In genomic region chr10:125076121-125076825, GRCh38 we compare ENCODE assay signal across 1 cellular context.
TF ChIP-seq lines count a peak whose summit lies in the region.

No MANE protein-coding gene starts in this region.

TF ChIP-seq in IMR-90, 13 proteins besides CTCF, POLR2A, EP300 and RAD21 (continued from another document):
- TF ChIP-seq USF2 (IDR thresholded peaks at IDR 0.05; ENCODE audit: low read depth, low read length) (no peak), MAZ (IDR thresholded peaks at IDR 0.05; ENCODE audit: borderline replicate concordance, low read depth, low read length) (no peak), CEBPB (IDR thresholded peaks at IDR 0.05; ENCODE audit: low read depth, low read length) (no peak), NFE2L2 (IDR thresholded peaks at IDR 0.05; ENCODE audit: low read depth, low read length) (no peak), CHD1 (IDR thresholded peaks at IDR 0.05; ENCODE audit: low read depth, low read length) (no peak), ELK1 (IDR thresholded peaks at IDR 0.05; ENCODE audit: borderline replicate concordance, low read depth, low read length) (no peak), SMC3 (IDR thresholded peaks at IDR 0.05; ENCODE audit: low read depth, low read length) (no peak), FOS (IDR thresholded peaks at IDR 0.05; ENCODE audit: low read depth, low read length) (no peak), RFX5 (IDR thresholded peaks at IDR 0.05; ENCODE audit: low read depth, low read length) (no peak), MAFK (IDR thresholded peaks at IDR 0.05; ENCODE audit: low read depth, low read length) (no peak)
